Comparison of ENCODE assay signal across 10 cellular contexts in the genomic region with DNA sequence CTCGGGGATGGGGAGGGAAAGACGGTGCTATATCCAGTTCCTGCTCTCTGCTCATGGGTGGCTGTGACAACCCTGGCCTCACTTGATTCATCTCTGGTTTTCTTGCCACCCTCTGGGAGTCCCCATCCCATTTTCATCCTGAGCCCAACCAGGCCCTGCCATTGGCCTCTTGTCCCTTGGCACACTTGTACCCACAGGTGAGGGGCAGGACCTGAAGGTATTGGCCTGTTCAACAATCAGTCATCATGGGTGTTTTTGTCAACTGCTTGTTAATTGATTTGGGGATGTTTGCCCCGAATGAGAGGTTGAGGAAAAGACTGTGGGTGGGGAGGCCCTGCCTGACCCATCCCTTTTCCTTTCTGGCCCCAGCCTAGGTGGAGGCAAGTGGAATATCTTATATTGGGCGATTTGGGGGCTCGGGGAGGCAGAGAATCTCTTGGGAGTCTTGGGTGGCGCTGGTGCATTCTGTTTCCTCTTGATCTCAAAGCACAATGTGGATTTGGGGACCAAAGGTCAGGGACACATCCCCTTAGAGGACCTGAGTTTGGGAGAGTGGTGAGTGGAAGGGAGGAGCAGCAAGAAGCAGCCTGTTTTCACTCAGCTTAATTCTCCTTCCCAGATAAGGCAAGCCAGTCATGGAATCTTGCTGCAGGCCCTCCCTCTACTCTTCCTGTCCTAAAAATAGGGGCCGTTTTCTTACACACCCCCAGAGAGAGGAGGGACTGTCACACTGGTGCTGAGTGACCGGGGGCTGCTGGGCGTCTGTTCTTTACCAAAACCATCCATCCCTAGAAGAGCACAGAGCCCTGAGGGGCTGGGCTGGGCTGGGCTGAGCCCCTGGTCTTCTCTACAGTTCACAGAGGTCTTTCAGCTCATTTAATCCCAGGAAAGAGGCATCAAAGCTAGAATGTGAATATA. TPM values are rescaled to one million over a fixed set of nuclear protein-coding genes. Genes with fewer than 3 reads are reported as not detected.
A peak's percentile ranks its signal among the peaks of the same experiment; 100 is the strongest.
DNase-seq lines count a peak whose midpoint lies in the region; ATAC-seq and TF ChIP-seq lines count a peak whose summit lies in the region.
"Had no signal": no experiment of that assay in that cellular context is flagged by ENCODE, and none has a peak within 500 bp of the region (broad histone marks: within the 10 kb centered on the region; RNA-seq: fewer than 3 reads in every experiment).

No MANE protein-coding gene starts in this region.

- H3K27ac Mint-ChIP-seq in HFFc6 = peak overlapping the region; percentile 57
- H3K27ac Mint-ChIP-seq in activated naive CD8-positive, alpha-beta T cell treated with anti-CD3 and anti-CD28 coated beads for 36 hours = peak overlapping the region; percentile 49
- peak overlapping the region; percentile 90 for H3K27ac Mint-ChIP-seq in stimulated activated naive B cell treated with anti-CD40 and anti-IgM and Interleukin-4, amounts not matched to agents 10 μg/mL and 1 μg/mL and 100 μg/mL, for 72 hours
- H3K27ac Mint-ChIP-seq: progenitor cell of endocrine pancreas had no signal

- H3K36me3 Mint-ChIP-seq in HFFc6 (ENCODE audit: low read depth) = peaks cover 39% of the 10 kb centered on the region
- peaks cover 20% of the 10 kb centered on the region for H3K36me3 Mint-ChIP-seq in activated naive CD8-positive, alpha-beta T cell treated with anti-CD3 and anti-CD28 coated beads for 36 hours
- peaks cover 38 to 48% of the 10 kb centered on the region in 2 donors for H3K36me3 Mint-ChIP-seq in stimulated activated naive B cell treated with anti-CD40 and anti-IgM and Interleukin-4, amounts not matched to agents 10 μg/mL and 1 μg/mL and 100 μg/mL, for 72 hours

- peak overlapping the region; percentile 30 for H3K27ac ChIP-seq in layer of hippocampus (ENCODE audit: low read depth, low read length)
- H3K27ac ChIP-seq: KMS-11 had no signal

- DNase-seq in HFFc6 (no peak), kidney glomerular epithelial cell (lab: John Stamatoyannopoulos, UW) (no peak)
- DNase-seq in activated naive CD8-positive, alpha-beta T cell treated with anti-CD3 and anti-CD28 coated beads for 36 hours = no peak
- no peak for DNase-seq in stimulated activated naive B cell treated with anti-CD40 and anti-IgM and Interleukin-4, amounts not matched to agents 10 μg/mL and 1 μg/mL and 100 μg/mL, for 72 hours
- DNase-seq: NCI-H345 had no signal

- peaks cover 45% of the 10 kb centered on the region for H3K4me1 Mint-ChIP-seq in HFFc6 (ENCODE audit: low read depth)
- H3K4me1 Mint-ChIP-seq in activated naive CD8-positive, alpha-beta T cell treated with anti-CD3 and anti-CD28 coated beads for 36 hours = peaks cover 41% of the 10 kb centered on the region
- peaks cover 26 to 41% of the 10 kb centered on the region in 2 donors for H3K4me1 Mint-ChIP-seq in stimulated activated naive B cell treated with anti-CD40 and anti-IgM and Interleukin-4, amounts not matched to agents 10 μg/mL and 1 μg/mL and 100 μg/mL, for 72 hours

- H3K4me3 Mint-ChIP-seq in HFFc6 = no peak overlapping the region; the same call in 1 of the 2 replicates
- H3K4me3 Mint-ChIP-seq in activated naive CD8-positive, alpha-beta T cell treated with anti-CD3 and anti-CD28 coated beads for 36 hours = no peak overlapping the region
- peak overlapping the region in 1 of 2 donors; percentile 22 for H3K4me3 Mint-ChIP-seq in stimulated activated naive B cell treated with anti-CD40 and anti-IgM and Interleukin-4, amounts not matched to agents 10 μg/mL and 1 μg/mL and 100 μg/mL, for 72 hours

- peaks cover 39% of the 10 kb centered on the region for H3K27me3 Mint-ChIP-seq in HFFc6 (ENCODE audit: insufficient read depth)
- no peaks in the 10 kb centered on the region for H3K27me3 Mint-ChIP-seq in activated naive CD8-positive, alpha-beta T cell treated with anti-CD3 and anti-CD28 coated beads for 36 hours
- H3K27me3 Mint-ChIP-seq in stimulated activated naive B cell treated with anti-CD40 and anti-IgM and Interleukin-4, amounts not matched to agents 10 μg/mL and 1 μg/mL and 100 μg/mL, for 72 hours = no peaks in the 10 kb centered on the region
- H3K27me3 Mint-ChIP-seq: progenitor cell of endocrine pancreas had no signal

- no peaks in the 10 kb centered on the region for H3K9me3 Mint-ChIP-seq in HFFc6
- no peaks in the 10 kb centered on the region for H3K9me3 Mint-ChIP-seq in activated naive CD8-positive, alpha-beta T cell treated with anti-CD3 and anti-CD28 coated beads for 36 hours
- H3K9me3 Mint-ChIP-seq in stimulated activated naive B cell treated with anti-CD40 and anti-IgM and Interleukin-4, amounts not matched to agents 10 μg/mL and 1 μg/mL and 100 μg/mL, for 72 hours = no peaks in the 10 kb centered on the region

- no peak for ATAC-seq in stimulated activated naive B cell treated with anti-CD40 and anti-IgM and Interleukin-4, amounts not matched to agents 10 μg/mL and 1 μg/mL and 100 μg/mL, for 72 hours (replicated peaks)
- ATAC-seq in GM21423 (IDR thresholded peaks at IDR 0.05; ENCODE audit: unreplicated experiment) (no peak), HG03342 (IDR thresholded peaks at IDR 0.05; ENCODE audit: unreplicated experiment) (no peak)

- no peaks in the 10 kb centered on the region for H3K27me3 ChIP-seq in layer of hippocampus (ENCODE audit: control insufficient read depth, insufficient read depth, low read length)

- no peak for TF ChIP-seq CTCF in HFFc6 (IDR thresholded peaks at IDR 0.05)

RNA-seq across cellular contexts. Expression of a gene that starts 46.6 kb away (rescaled TPM):
- total RNA-seq in HFFc6 (2021; fragmentation: NEBNext Ultra II Directional; extraction: Animal tissue kit (Norgen Biotek cat#: 25700)) = not detected
- total RNA-seq in activated naive CD8-positive, alpha-beta T cell treated with anti-CD3 and anti-CD28 coated beads for 36 hours = under 1 TPM in 1 of 2 experiments, not detected in 1; 0.12 TPM
- total RNA-seq: progenitor cell of endocrine pancreas had no signal

RNA-seq across cellular contexts. Expression of a gene that starts 50.8 kb away (rescaled TPM):
- 100 to 1,000 TPM; 428 to 517 (median 484) TPM for total RNA-seq in HFFc6 (2021; fragmentation: NEBNext Ultra II Directional; extraction: Animal tissue kit (Norgen Biotek cat#: 25700))
- total RNA-seq in activated naive CD8-positive, alpha-beta T cell treated with anti-CD3 and anti-CD28 coated beads for 36 hours = 100 to 1,000 TPM; 131 TPM
